21 cellular contexts compared by ENCODE assay signal in the genomic region with DNA sequence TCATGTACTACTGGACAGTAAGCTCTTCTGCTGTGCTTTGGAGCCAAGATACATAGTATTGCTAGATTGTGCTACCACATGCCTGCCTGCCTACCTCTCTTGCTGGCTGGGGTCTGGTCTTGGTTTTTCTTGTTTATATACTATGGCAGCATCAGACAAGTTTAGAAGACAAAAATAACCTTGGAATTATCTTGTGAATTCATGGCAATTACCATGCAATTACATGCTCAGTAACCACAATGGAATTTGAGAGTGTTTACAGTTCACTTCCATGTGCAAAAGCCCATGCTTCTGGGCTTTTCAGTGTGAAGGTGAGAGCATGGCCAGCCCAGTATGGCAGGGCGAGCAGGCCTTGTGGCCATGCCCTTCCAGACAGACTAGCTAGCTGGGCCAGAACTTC. TPM values are rescaled to one million over a fixed set of nuclear protein-coding genes. Genes with fewer than 3 reads are reported as not detected.
A peak's percentile ranks its signal among the peaks of the same experiment; 100 is the strongest.
DNase-seq lines count a peak whose midpoint lies in the region; ATAC-seq, FAIRE-seq and TF ChIP-seq lines count a peak whose summit lies in the region.
"Had no signal": no experiment of that assay in that cellular context is flagged by ENCODE, and none has a peak within 500 bp of the region (broad histone marks: within the 10 kb centered on the region; RNA-seq: fewer than 3 reads in every experiment).

No MANE protein-coding gene starts in this region.

- peak; percentile 28 for FAIRE-seq in HTR-8/SVneo (lab: Jason Lieb, UNC)
- FAIRE-seq: TTC549 had no signal

- ATAC-seq in GM21723 (IDR thresholded peaks at IDR 0.05; ENCODE audit: unreplicated experiment) = no peak
- ATAC-seq: body of pancreas, left ventricle myocardium superior, upper lobe of right lung had no signal

- in situ Hi-C loops in astrocyte of the spinal cord (cut with HindIII; ENCODE audit: low sequenced_read_pairs) = no loop called here

- no peak for TF ChIP-seq CTCF in astrocyte of the spinal cord (IDR thresholded peaks at IDR 0.05; ENCODE audit: low read depth, low read length)

- no peak overlapping the region for H3K4me3 ChIP-seq in astrocyte of the spinal cord (ENCODE audit: low read depth, low read length)
- H3K4me3 ChIP-seq: body of pancreas, sigmoid colon, upper lobe of right lung had no signal

- DNase-seq in AG20443 (ENCODE audit: low spot score) (peak; percentile 10), HTR-8/SVneo (ENCODE audit: insufficient read length, low spot score) (no peak), astrocyte of the spinal cord (ENCODE audit: low read depth, low spot score) (peak; percentile 5), iris pigment epithelial cell (ENCODE audit: low read depth) (peak; percentile 36), epidermal melanocyte (ENCODE audit: insufficient read length, low spot score) (no peak), SK-N-DZ (ENCODE audit: low spot score) (no peak)
- no peak for DNase-seq in stimulated activated CD4-positive, alpha-beta T cell treated with anti-CD3 and anti-CD28 coated beads, Interleukin-2, amount 100 ng/mL, for 24 hours
- DNase-seq: body of pancreas; CD4-positive, alpha-beta T cell; DMS 273 treated with DMSO at 0.1 percent for 48 hours; effector memory CD4-positive, alpha-beta T cell; GDM1; immature natural killer cell; left ventricle myocardium superior; NCI-H1694 treated with DMSO at 0.1 percent for 48 hours; NCI-H226; NCI-H774; sigmoid colon; upper lobe of right lung had no signal

RNA-seq across cellular contexts. Expression of gene C15orf61, which starts 48.0 kb away (rescaled TPM):
- polyA plus RNA-seq in SK-N-DZ (2014; cell fraction: cytosol; rRNA removed) = 7.4 and 8.7 TPM in 2 replicates
- 9.1 and 11.1 TPM in 2 replicates for polyA plus RNA-seq in SK-N-DZ (2014; cell fraction: nucleus; rRNA removed)

Comparison
In these comparisons a context has a peak if more than half of its experiments do, and no peak if none do; other contexts are left out.
1. DNase-seq: peak in AG20443 (single experiment), astrocyte of the spinal cord (single experiment) and iris pigment epithelial cell (single experiment); none in HTR-8/SVneo (single experiment), epidermal melanocyte (single experiment), stimulated activated CD4-positive, alpha-beta T cell treated with anti-CD3 and anti-CD28 coated beads, Interleukin-2, amount 100 ng/mL, for 24 hours (0 of 2) and SK-N-DZ (single experiment).